In the genomic region with DNA sequence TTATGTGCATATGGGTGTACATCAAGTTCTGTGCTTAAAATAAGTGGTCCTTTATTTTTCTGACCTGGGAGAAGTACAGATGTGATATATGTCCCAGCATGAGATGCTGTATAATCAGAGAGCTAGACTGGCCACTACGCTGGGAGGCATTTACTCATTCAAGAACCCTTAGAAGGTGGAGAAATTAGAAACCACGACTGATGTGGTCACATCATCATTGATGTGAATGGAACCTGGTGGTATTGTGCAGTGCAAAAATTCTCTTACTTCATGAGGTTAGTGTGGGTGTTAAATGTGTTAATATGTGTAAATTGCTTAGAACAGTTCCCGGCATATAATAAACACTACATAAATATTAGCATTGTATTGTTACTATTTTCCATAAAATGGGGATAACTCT, we compare ENCODE assay signal across 27 cellular contexts.
DNase-seq lines count a peak whose midpoint lies in the region; ATAC-seq, FAIRE-seq and TF ChIP-seq lines count a peak whose summit lies in the region.
"Had no signal": no experiment of that assay in that cellular context is flagged by ENCODE, and none has a peak within 500 bp of the region (broad histone marks: within the 10 kb centered on the region; RNA-seq: fewer than 3 reads in every experiment).

No MANE protein-coding gene starts in this region.

- no peaks in the 10 kb centered on the region for H3K27me3 Mint-ChIP-seq in stimulated activated naive CD8-positive, alpha-beta T cell treated with anti-CD3 and anti-CD28 coated beads, Interleukin-15, amount 100 ng/mL, for 72 hours
- H3K27me3 Mint-ChIP-seq in type B pancreatic cell, result peaks cover 7% of the 10 kb centered on the region
- H3K27me3 Mint-ChIP-seq: CD4-positive, alpha-beta T cell had no signal

- H3K79me2 ChIP-seq in GM12878 (ENCODE audit: control insufficient read depth, insufficient read depth, low read length), result no peaks in the 10 kb centered on the region

- H3K4me1 ChIP-seq in GM12878 (ENCODE audit: control insufficient read depth, insufficient read depth, low read length) (peaks cover 12% of the 10 kb centered on the region), pancreas (no peaks in the 10 kb centered on the region)
- H3K4me1 ChIP-seq: BLaER1 had no signal

- BruUV-seq in GM12878 (replicated peaks; lab: Mats Ljungman, UMichigan), result no TSS peak

- no peaks in the 10 kb centered on the region for H4K20me1 ChIP-seq in GM12878 (ENCODE audit: control insufficient read depth, insufficient read depth)
- H4K20me1 ChIP-seq: BLaER1 had no signal

- RAD21 ChIA-PET in GM12878 (lab: Charles Lee; ENCODE audit: unreplicated experiment), result interaction anchor here (0.9 to 2.3 kb wide), 4 partner anchors 22 to 492 kb away, joined by 3 to 8 read pairs (median 4); no protein-coding TSS in a partner anchor

- H3K9me3 ChIP-seq in GM12878 (replicated peaks; ENCODE audit: control insufficient read depth, insufficient read depth, low read length), result no peaks in the 10 kb centered on the region
- H3K9me3 ChIP-seq in pancreas, result no peaks in the 10 kb centered on the region
- H3K9me3 ChIP-seq: BLaER1 had no signal

- H3K27ac Mint-ChIP-seq in activated naive CD4-positive, alpha-beta T cell treated with anti-CD3 and anti-CD28 coated beads, Interleukin-2, amount 50 U/mL, for 72 hours, result no peak overlapping the region
- no peak overlapping the region for H3K27ac Mint-ChIP-seq in stimulated activated naive CD8-positive, alpha-beta T cell treated with anti-CD3 and anti-CD28 coated beads, Interleukin-15, amount 100 ng/mL, for 72 hours
- no peak overlapping the region for H3K27ac Mint-ChIP-seq in type B pancreatic cell
- H3K27ac Mint-ChIP-seq: CD4-positive, alpha-beta T cell; GM23338 had no signal

- DNase-seq in activated CD4-positive, CD25-positive, alpha-beta regulatory T cell treated with anti-CD3 and anti-CD28 coated beads, Interleukin-2, amount 50 U/mL, for 72 hours, result no peak
- DNase-seq in activated naive CD4-positive, alpha-beta T cell treated with anti-CD3 and anti-CD28 coated beads, Interleukin-2, amount 50 U/mL, for 72 hours (ENCODE audit: low spot score in 2 of 2), result no peak
- DNase-seq in activated naive CD4-positive, alpha-beta T cell treated with anti-CD3 and anti-CD28 coated beads, Interleukin-2, amount 50 U/mL, for 16 hours, result no peak
- no peak for DNase-seq in GM12878 (ENCODE audit: low read depth, low spot score)
- peak in 1 of 2 donors; percentile 44 for DNase-seq in stimulated activated naive CD8-positive, alpha-beta T cell treated with anti-CD3 and anti-CD28 coated beads, Interleukin-15, amount 100 ng/mL, for 72 hours
- DNase-seq in type B pancreatic cell (ENCODE audit: extremely low spot score, unreplicated experiment), result no peak
- DNase-seq in pancreas, result no peak
- DNase-seq: ACHN; CD4-positive, alpha-beta T cell; COR-L47; DMS 273 treated with DMSO at 0.1 percent for 48 hours; DMS79 treated with DMSO at 0.1 percent for 48 hours; HCEC 1CT; KG1; NCI-H1105; NCI-H146; NCI-H2029 treated with DMSO at 0.1 percent for 48 hours; NCI-H226; NCI-H510A treated with DMSO at 0.1 percent for 48 hours; NCI-H748 treated with DMSO at 0.1 percent for 48 hours; SHP77 treated with DMSO at 0.1 percent for 48 hours had no signal

- H3K27ac ChIP-seq in GM12878 (ENCODE audit: control insufficient read depth, insufficient read depth) (no peak overlapping the region), pancreas (no peak overlapping the region)
- H3K27ac ChIP-seq: 22Rv1, BLaER1, RWPE1 had no signal

- H3K4me3 ChIP-seq in GM12878 (no peak overlapping the region), pancreas (no peak overlapping the region)
- H3K4me3 ChIP-seq: BLaER1, GM23338 had no signal

- CTCF ChIA-PET in GM12878 (lab: Yijun Ruan, JAX), result interaction anchor here (1.0 to 4.2 kb wide), 10 partner anchors 12 to 492 kb away, joined by 3 to 19 read pairs (median 4); no protein-coding TSS in a partner anchor

- H3K27me3 ChIP-seq in GM12878 (replicated peaks in 1 of 2; ENCODE audit: control insufficient read depth in 2 of 2, insufficient read depth in 2 of 2, low read length in 1 of 2), result no peaks in the 10 kb centered on the region
- H3K27me3 ChIP-seq in pancreas, result no peaks in the 10 kb centered on the region
- H3K27me3 ChIP-seq: BLaER1 had no signal

- no peak overlapping the region for H2AFZ ChIP-seq in GM12878 (ENCODE audit: control insufficient read depth, low read depth, low read length)
- H2AFZ ChIP-seq: GM23338 had no signal

- in situ Hi-C loops in GM12878 (cut with MboI), result loop anchor here (10.0 kb wide), 1 partner anchor 459 kb away; no protein-coding TSS in a partner anchor

- no peak for TF ChIP-seq EP300 in GM12878 (IDR thresholded peaks at IDR 0.05; ENCODE audit: borderline replicate concordance in 1 of 2, control insufficient read depth in 1 of 2, low read depth in 2 of 2, low read length in 2 of 2)

- no peaks in the 10 kb centered on the region for H3K36me3 ChIP-seq in GM12878 (ENCODE audit: control insufficient read depth in 2 of 2, insufficient read depth in 2 of 2, low read length in 1 of 2)
- no peaks in the 10 kb centered on the region for H3K36me3 ChIP-seq in pancreas
- H3K36me3 ChIP-seq: BLaER1 had no signal

- TF ChIP-seq POLR2A in GM12878 (IDR thresholded peaks at IDR 0.05; ENCODE audit: low read depth, low read length), result no peak

- no peaks in the 10 kb centered on the region for H3K9me3 Mint-ChIP-seq in activated naive CD4-positive, alpha-beta T cell treated with anti-CD3 and anti-CD28 coated beads, Interleukin-2, amount 50 U/mL, for 72 hours
- no peaks in the 10 kb centered on the region for H3K9me3 Mint-ChIP-seq in stimulated activated naive CD8-positive, alpha-beta T cell treated with anti-CD3 and anti-CD28 coated beads, Interleukin-15, amount 100 ng/mL, for 72 hours
- peaks cover 1% of the 10 kb centered on the region for H3K9me3 Mint-ChIP-seq in type B pancreatic cell
- H3K9me3 Mint-ChIP-seq: CD4-positive, alpha-beta T cell; GM23338 had no signal

- TF ChIP-seq CTCF in GM12878 (IDR thresholded peaks at IDR 0.05 in 2 of 3, conservative IDR thresholded peaks at IDR 0.05 in 1 of 3; ENCODE audit: control insufficient read depth in 2 of 3, extremely low read depth in 1 of 3, insufficient read depth in 1 of 3, low read depth in 3 of 3, low read length in 3 of 3), result no peak
- no peak for TF ChIP-seq CTCF in type B pancreatic cell (conservative IDR thresholded peaks at IDR 0.05)
- no peak for TF ChIP-seq CTCF in pancreas (IDR thresholded peaks at IDR 0.05)

- peaks cover 24% of the 10 kb centered on the region for H3K4me1 Mint-ChIP-seq in stimulated activated naive CD8-positive, alpha-beta T cell treated with anti-CD3 and anti-CD28 coated beads, Interleukin-15, amount 100 ng/mL, for 72 hours
- H3K4me1 Mint-ChIP-seq in type B pancreatic cell (ENCODE audit: unreplicated experiment), result peaks cover 17% of the 10 kb centered on the region

- H3K36me3 Mint-ChIP-seq in activated naive CD4-positive, alpha-beta T cell treated with anti-CD3 and anti-CD28 coated beads, Interleukin-2, amount 50 U/mL, for 72 hours, result peaks cover 0 to 4% of the 10 kb centered on the region in 2 donors
- H3K36me3 Mint-ChIP-seq in type B pancreatic cell, result no peaks in the 10 kb centered on the region

- 51% methylated on average over 3 of the region's 3 CpGs for WGBS in GM12878 (ENCODE audit: insufficient coverage, insufficient replicate concordance, low lambda C conversion rate, missing lambda C conversion rate)
- WGBS in pancreas, 2 donors, result 73 to 82% methylated on average over 3 of the region's 3 CpGs

- no peak overlapping the region for H3K9ac ChIP-seq in GM12878 (ENCODE audit: control insufficient read depth, insufficient read depth, low read length)
- H3K9ac ChIP-seq: BLaER1 had no signal

- intact Hi-C loops in GM12878 (cut with micrococcal nuclease; ENCODE audit: unreplicated experiment), result loop anchor here (2.0 to 10.0 kb wide), 2 partner anchors 279 to 477 kb away; no protein-coding TSS in a partner anchor
- intact Hi-C loops in pancreas (cut with DNase I), result no loop called here

- SMC1A ChIA-PET in GM12878 (lab: Charles Lee; ENCODE audit: uncharacterized antibody, unreplicated experiment), result interaction anchor here (1.0 to 1.6 kb wide), 5 partner anchors 10 to 476 kb away, joined by 3 read pairs; no protein-coding TSS in a partner anchor

- H3K4me3 Mint-ChIP-seq in stimulated activated naive CD8-positive, alpha-beta T cell treated with anti-CD3 and anti-CD28 coated beads, Interleukin-15, amount 100 ng/mL, for 72 hours, result no peak overlapping the region
- H3K4me3 Mint-ChIP-seq in type B pancreatic cell, result no peak overlapping the region
- H3K4me3 Mint-ChIP-seq: CD4-positive, alpha-beta T cell; GM23338 had no signal

- FAIRE-seq in GM12878 (lab: Jason Lieb, UNC), result no peak
- FAIRE-seq in pancreas (lab: Jason Lieb, UNC), result no peak
- FAIRE-seq: GM18507 had no signal

- POLR2A ChIA-PET in GM12878 (lab: Charles Lee), result no interaction called here

- no peak overlapping the region for H3K4me2 ChIP-seq in GM12878 (ENCODE audit: control insufficient read depth, insufficient read depth)
- H3K4me2 ChIP-seq: BLaER1, GM23338 had no signal

- no peak for TF ChIP-seq RAD21 in GM12878 (IDR thresholded peaks at IDR 0.05; ENCODE audit: insufficient read depth, low read depth, low read length)

- ATAC-seq in activated CD4-positive, CD25-positive, alpha-beta regulatory T cell treated with anti-CD3 and anti-CD28 coated beads, Interleukin-2, amount 50 U/mL, for 24 hours, result peak; percentile 31
- ATAC-seq in activated naive CD4-positive, alpha-beta T cell treated with anti-CD3 and anti-CD28 coated beads, Interleukin-2, amount 50 U/mL, for 72 hours, result peak; percentile 62 to 78
- ATAC-seq in GM12878, result peak; percentile 56
- peak; percentile 96 for ATAC-seq in stimulated activated naive CD8-positive, alpha-beta T cell treated with anti-CD3 and anti-CD28 coated beads, Interleukin-15, amount 100 ng/mL, for 72 hours
- no peak for ATAC-seq in pancreas
- ATAC-seq: GM23338 had no signal

TF ChIP-seq in GM12878, 131 proteins besides CTCF, POLR2A, EP300 and RAD21 (continues in another document):
- TF ChIP-seq ZNF384 (IDR thresholded peaks at IDR 0.05; ENCODE audit: borderline replicate concordance, low read depth, low read length) (no peak), RUNX3 (IDR thresholded peaks at IDR 0.05; ENCODE audit: low read length) (peak; percentile 80), NR2F1 (conservative IDR thresholded peaks at IDR 0.05) (no peak), BRCA1 (IDR thresholded peaks at IDR 0.05; ENCODE audit: low read depth, low read length) (no peak)

Comparison
In these comparisons a context has a peak if more than half of its experiments do, and no peak if none do; other contexts are left out.
1. ATAC-seq: peak in activated CD4-positive, CD25-positive, alpha-beta regulatory T cell treated with anti-CD3 and anti-CD28 coated beads, Interleukin-2, amount 50 U/mL, for 24 hours (2 of 2), activated naive CD4-positive, alpha-beta T cell treated with anti-CD3 and anti-CD28 coated beads, Interleukin-2, amount 50 U/mL, for 72 hours (2 of 2), GM12878 (single experiment) and stimulated activated naive CD8-positive, alpha-beta T cell treated with anti-CD3 and anti-CD28 coated beads, Interleukin-15, amount 100 ng/mL, for 72 hours (single experiment); none in pancreas (0 of 4).